ENCODE assay signal across 11 cellular contexts in the genomic region with DNA sequence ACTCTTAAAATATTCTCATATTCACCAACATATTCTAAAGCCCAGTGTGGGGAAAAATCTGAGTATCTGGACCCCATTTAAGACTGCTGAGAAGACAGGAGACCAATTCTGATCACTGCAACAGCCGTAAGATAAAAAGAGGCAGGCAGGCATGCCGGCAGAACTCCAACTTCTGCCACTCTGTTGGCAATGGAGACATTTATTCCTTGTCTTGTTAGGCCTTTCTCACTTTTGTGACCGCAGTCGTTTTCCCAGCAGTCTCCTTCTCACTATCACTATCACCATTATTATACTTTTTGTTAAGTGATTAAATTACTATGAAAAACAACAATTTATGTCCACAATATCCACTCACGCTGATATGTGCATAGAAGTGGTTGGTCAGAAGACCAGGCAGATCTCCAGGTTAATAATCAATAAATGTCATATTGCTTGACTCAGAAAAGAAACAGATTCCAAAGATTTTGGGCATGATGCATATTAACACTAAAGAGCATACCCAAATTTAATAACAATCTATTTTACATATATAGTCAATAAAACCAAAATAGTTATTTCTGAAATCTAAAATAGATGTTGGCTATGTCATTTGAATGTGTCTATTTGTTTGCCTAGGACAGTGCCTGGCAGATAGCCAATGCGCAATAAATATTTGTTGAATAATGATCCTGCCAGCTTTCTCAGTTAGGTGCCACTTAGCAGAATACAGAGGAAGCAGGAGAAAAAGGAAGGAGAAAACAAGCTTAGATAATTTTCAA. TPM values are rescaled to one million over a fixed set of nuclear protein-coding genes. Genes with fewer than 3 reads are reported as not detected.
A peak's percentile ranks its signal among the peaks of the same experiment; 100 is the strongest.
DNase-seq lines count a peak whose midpoint lies in the region; TF ChIP-seq lines count a peak whose summit lies in the region.
"Had no signal": no experiment of that assay in that cellular context is flagged by ENCODE, and none has a peak within 500 bp of the region (broad histone marks: within the 10 kb centered on the region; RNA-seq: fewer than 3 reads in every experiment).

No MANE protein-coding gene starts in this region.

- no peak overlapping the region for H3K9ac ChIP-seq in endocrine pancreas (ENCODE audit: control insufficient read depth, insufficient read depth, low read length)

- no peak for TF ChIP-seq POLR2A in breast epithelium (IDR thresholded peaks at IDR 0.05)

- H3K4me1 ChIP-seq in endocrine pancreas (ENCODE audit: control insufficient read depth, insufficient read depth, low read length) (peaks cover 35% of the 10 kb centered on the region), breast epithelium (no peaks in the 10 kb centered on the region)

- DNase-seq in NCI-H1092 treated with DMSO at 0.1 percent for 48 hours (lab: John Stamatoyannopoulos, UW) (peak; percentile 77), NCI-H2227 (lab: John Stamatoyannopoulos, UW; ENCODE audit: unreplicated experiment) (peak; percentile 76), putamen (ENCODE audit: low spot score) (peak; percentile 22), breast epithelium (ENCODE audit: low spot score in 2 of 2) (no peak), NCI-H2107 (lab: John Stamatoyannopoulos, UW) (no peak)
- DNase-seq in stimulated activated CD4-positive, alpha-beta T cell treated with anti-CD3 and anti-CD28 coated beads, Interleukin-4, amount 100 ng/mL, for 1 hour: no peak
- DNase-seq: CD4-positive, alpha-beta T cell had no signal

- H3K27ac ChIP-seq in breast epithelium: peak overlapping the region in 1 of 2 donors; percentile 11
- H3K27ac ChIP-seq: epithelial cell of prostate, hepatocyte, skin epidermis had no signal

- intact Hi-C loops in breast epithelium (cut with DNase I; ENCODE audit: low total_unique reads): no loop called here

- H3K9me3 ChIP-seq in endocrine pancreas (ENCODE audit: control insufficient read depth, low read length) (no peaks in the 10 kb centered on the region), breast epithelium (no peaks in the 10 kb centered on the region)

- H3K36me3 ChIP-seq in endocrine pancreas (ENCODE audit: control insufficient read depth, insufficient read depth, low read length) (no peaks in the 10 kb centered on the region), breast epithelium (no peaks in the 10 kb centered on the region)

- peak overlapping the region; percentile 40 for H3K4me3 ChIP-seq in endocrine pancreas (ENCODE audit: control insufficient read depth, insufficient read depth, low read length)
- H3K4me3 ChIP-seq in breast epithelium: no peak overlapping the region
- H3K4me3 ChIP-seq: hepatocyte, skin epidermis had no signal

- H3K27me3 ChIP-seq in endocrine pancreas (ENCODE audit: control insufficient read depth, insufficient read depth, low read length): no peaks in the 10 kb centered on the region
- H3K27me3 ChIP-seq in breast epithelium: no peaks in the 10 kb centered on the region
- H3K27me3 ChIP-seq: hepatocyte had no signal

- no peak for TF ChIP-seq CTCF in breast epithelium (IDR thresholded peaks at IDR 0.05)

RNA-seq across cellular contexts. Expression of a gene that starts 38.2 kb away (rescaled TPM):
- total RNA-seq in breast epithelium: 100 to 1,000 TPM in 1 of 3 donors, 10 to 100 TPM in 2; 54.1 to 137 (median 54.9) TPM

Comparison
In these comparisons a context has a peak if more than half of its experiments do, and no peak if none do; other contexts are left out.
1. DNase-seq: peak in NCI-H1092 treated with DMSO at 0.1 percent for 48 hours (single experiment), NCI-H2227 (single experiment) and putamen (single experiment); none in stimulated activated CD4-positive, alpha-beta T cell treated with anti-CD3 and anti-CD28 coated beads, Interleukin-4, amount 100 ng/mL, for 1 hour (single experiment), breast epithelium (0 of 2) and NCI-H2107 (single experiment).